Comparison of ENCODE assay signal across 1 cellular context in the genomic region with DNA sequence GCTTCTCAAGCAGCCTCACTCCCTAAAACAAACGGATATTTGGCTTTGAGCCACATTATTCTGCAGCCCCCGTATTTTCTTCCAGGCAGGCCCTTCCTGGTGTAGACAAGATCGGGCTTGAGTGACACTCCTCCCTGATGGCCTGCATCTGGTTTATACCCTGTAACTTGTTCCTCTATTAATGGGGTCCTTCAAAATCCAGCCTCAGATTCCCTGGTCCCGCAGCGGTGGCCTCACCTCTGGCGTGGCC.
TF ChIP-seq lines count a peak whose summit lies in the region.

No MANE protein-coding gene starts in this region.

TF ChIP-seq in HepG2, 621 proteins besides CTCF, POLR2A, EP300 and RAD21 (continued from another document):
- TF ChIP-seq PAX8 (CRISPR knock-in tag; IDR thresholded peaks at IDR 0.05; ENCODE audit: borderline replicate concordance), result peak; percentile 29; the same call in 1 of the 2 replicates
- no peak for TF ChIP-seq NFATC3 (CRISPR knock-in tag; IDR thresholded peaks at IDR 0.05)
- TF ChIP-seq ZKSCAN8 (CRISPR knock-in tag; IDR thresholded peaks at IDR 0.05; ENCODE audit: borderline replicate concordance), result no peak
- TF ChIP-seq, protein P1, sequence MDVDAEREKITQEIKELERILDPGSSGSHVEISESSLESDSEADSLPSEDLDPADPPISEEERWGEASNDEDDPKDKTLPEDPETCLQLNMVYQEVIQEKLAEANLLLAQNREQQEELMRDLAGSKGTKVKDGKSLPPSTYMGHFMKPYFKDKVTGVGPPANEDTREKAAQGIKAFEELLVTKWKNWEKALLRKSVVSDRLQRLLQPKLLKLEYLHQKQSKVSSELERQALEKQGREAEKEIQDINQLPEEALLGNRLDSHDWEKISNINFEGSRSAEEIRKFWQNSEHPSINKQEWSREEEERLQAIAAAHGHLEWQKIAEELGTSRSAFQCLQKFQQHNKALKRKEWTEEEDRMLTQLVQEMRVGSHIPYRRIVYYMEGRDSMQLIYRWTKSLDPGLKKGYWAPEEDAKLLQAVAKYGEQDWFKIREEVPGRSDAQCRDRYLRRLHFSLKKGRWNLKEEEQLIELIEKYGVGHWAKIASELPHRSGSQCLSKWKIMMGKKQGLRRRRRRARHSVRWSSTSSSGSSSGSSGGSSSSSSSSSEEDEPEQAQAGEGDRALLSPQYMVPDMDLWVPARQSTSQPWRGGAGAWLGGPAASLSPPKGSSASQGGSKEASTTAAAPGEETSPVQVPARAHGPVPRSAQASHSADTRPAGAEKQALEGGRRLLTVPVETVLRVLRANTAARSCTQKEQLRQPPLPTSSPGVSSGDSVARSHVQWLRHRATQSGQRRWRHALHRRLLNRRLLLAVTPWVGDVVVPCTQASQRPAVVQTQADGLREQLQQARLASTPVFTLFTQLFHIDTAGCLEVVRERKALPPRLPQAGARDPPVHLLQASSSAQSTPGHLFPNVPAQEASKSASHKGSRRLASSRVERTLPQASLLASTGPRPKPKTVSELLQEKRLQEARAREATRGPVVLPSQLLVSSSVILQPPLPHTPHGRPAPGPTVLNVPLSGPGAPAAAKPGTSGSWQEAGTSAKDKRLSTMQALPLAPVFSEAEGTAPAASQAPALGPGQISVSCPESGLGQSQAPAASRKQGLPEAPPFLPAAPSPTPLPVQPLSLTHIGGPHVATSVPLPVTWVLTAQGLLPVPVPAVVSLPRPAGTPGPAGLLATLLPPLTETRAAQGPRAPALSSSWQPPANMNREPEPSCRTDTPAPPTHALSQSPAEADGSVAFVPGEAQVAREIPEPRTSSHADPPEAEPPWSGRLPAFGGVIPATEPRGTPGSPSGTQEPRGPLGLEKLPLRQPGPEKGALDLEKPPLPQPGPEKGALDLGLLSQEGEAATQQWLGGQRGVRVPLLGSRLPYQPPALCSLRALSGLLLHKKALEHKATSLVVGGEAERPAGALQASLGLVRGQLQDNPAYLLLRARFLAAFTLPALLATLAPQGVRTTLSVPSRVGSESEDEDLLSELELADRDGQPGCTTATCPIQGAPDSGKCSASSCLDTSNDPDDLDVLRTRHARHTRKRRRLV (CRISPR knock-in tag; IDR thresholded peaks at IDR 0.05), result no peak; the same call in 1 of the 2 replicates
- peak; percentile 23; the same call in 1 of the 2 replicates for TF ChIP-seq NCOR1 (IDR thresholded peaks at IDR 0.05; ENCODE audit: borderline replicate concordance, low read length)
- peak; percentile 80; the same call in 1 of the 2 replicates for TF ChIP-seq KDM5B (CRISPR knock-in tag; IDR thresholded peaks at IDR 0.05; ENCODE audit: borderline replicate concordance)
- TF ChIP-seq SPEN (CRISPR knock-in tag; IDR thresholded peaks at IDR 0.05; ENCODE audit: low read depth), result no peak
- no peak for TF ChIP-seq FOXC1 (CRISPR knock-in tag; IDR thresholded peaks at IDR 0.05; ENCODE audit: borderline replicate concordance)
- peak; percentile 17 for TF ChIP-seq PCBP2 (optimal IDR thresholded peaks at IDR 0.05; ENCODE audit: low read depth, low read length, poor library complexity, severe bottlenecking)
- TF ChIP-seq PHF5A (CRISPR knock-in tag; IDR thresholded peaks at IDR 0.05; ENCODE audit: low read depth, unreplicated experiment), result no peak
- TF ChIP-seq RELA (CRISPR knock-in tag; IDR thresholded peaks at IDR 0.05), result no peak
- 0 out of 2 replicates have a peak, but pooled peaks have one; percentile 14 for TF ChIP-seq ZNF225 (CRISPR knock-in tag; IDR thresholded peaks at IDR 0.05)
- TF ChIP-seq ZNF788 (CRISPR knock-in tag; IDR thresholded peaks at IDR 0.05; ENCODE audit: borderline replicate concordance), result no peak
- no peak for TF ChIP-seq HNRNPUL1 (IDR thresholded peaks at IDR 0.05; ENCODE audit: low read depth, low read length)
- no peak for TF ChIP-seq ZFP37 (CRISPR knock-in tag; IDR thresholded peaks at IDR 0.05; ENCODE audit: borderline replicate concordance)
- TF ChIP-seq XRCC5 (optimal IDR thresholded peaks at IDR 0.05; ENCODE audit: low read length), result no peak
- TF ChIP-seq, protein P2, sequence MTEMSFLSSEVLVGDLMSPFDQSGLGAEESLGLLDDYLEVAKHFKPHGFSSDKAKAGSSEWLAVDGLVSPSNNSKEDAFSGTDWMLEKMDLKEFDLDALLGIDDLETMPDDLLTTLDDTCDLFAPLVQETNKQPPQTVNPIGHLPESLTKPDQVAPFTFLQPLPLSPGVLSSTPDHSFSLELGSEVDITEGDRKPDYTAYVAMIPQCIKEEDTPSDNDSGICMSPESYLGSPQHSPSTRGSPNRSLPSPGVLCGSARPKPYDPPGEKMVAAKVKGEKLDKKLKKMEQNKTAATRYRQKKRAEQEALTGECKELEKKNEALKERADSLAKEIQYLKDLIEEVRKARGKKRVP (CRISPR knock-in tag; IDR thresholded peaks at IDR 0.05), result peak in 1 of 2 experiments; percentile 6; a peak in 1 of 4 replicates
- TF ChIP-seq ZNF607 (CRISPR knock-in tag; IDR thresholded peaks at IDR 0.05; ENCODE audit: borderline replicate concordance), result no peak
- no peak for TF ChIP-seq JUNB (CRISPR knock-in tag; IDR thresholded peaks at IDR 0.05; ENCODE audit: borderline replicate concordance)
- no peak for TF ChIP-seq SIX1 (CRISPR knock-in tag; IDR thresholded peaks at IDR 0.05; ENCODE audit: borderline replicate concordance)
- TF ChIP-seq ZNF251 (CRISPR knock-in tag; IDR thresholded peaks at IDR 0.05), result 0 out of 2 replicates have a peak, but pooled peaks have one; percentile 75
- TF ChIP-seq ZNF552 (CRISPR knock-in tag; IDR thresholded peaks at IDR 0.05; ENCODE audit: borderline replicate concordance), result no peak
- no peak for TF ChIP-seq ZNF619 (CRISPR knock-in tag; IDR thresholded peaks at IDR 0.05)
- TF ChIP-seq, protein P3, sequence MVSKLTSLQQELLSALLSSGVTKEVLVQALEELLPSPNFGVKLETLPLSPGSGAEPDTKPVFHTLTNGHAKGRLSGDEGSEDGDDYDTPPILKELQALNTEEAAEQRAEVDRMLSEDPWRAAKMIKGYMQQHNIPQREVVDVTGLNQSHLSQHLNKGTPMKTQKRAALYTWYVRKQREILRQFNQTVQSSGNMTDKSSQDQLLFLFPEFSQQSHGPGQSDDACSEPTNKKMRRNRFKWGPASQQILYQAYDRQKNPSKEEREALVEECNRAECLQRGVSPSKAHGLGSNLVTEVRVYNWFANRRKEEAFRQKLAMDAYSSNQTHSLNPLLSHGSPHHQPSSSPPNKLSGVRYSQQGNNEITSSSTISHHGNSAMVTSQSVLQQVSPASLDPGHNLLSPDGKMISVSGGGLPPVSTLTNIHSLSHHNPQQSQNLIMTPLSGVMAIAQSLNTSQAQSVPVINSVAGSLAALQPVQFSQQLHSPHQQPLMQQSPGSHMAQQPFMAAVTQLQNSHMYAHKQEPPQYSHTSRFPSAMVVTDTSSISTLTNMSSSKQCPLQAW (CRISPR knock-in tag; IDR thresholded peaks at IDR 0.05), result no peak
- 0 out of 2 replicates have a peak, but pooled peaks have one; percentile 34 for TF ChIP-seq NCOA1 (CRISPR knock-in tag; IDR thresholded peaks at IDR 0.05)
- no peak for TF ChIP-seq RCOR2 (CRISPR knock-in tag; IDR thresholded peaks at IDR 0.05)
- no peak for TF ChIP-seq ZNF780A (CRISPR knock-in tag; IDR thresholded peaks at IDR 0.05)
- TF ChIP-seq ATM (IDR thresholded peaks at IDR 0.05; ENCODE audit: borderline replicate concordance), result no peak
- TF ChIP-seq IRX3 (CRISPR knock-in tag; IDR thresholded peaks at IDR 0.05; ENCODE audit: borderline replicate concordance, low read depth), result 0 out of 2 replicates have a peak, but pooled peaks have one; percentile 1
- TF ChIP-seq, protein P4, sequence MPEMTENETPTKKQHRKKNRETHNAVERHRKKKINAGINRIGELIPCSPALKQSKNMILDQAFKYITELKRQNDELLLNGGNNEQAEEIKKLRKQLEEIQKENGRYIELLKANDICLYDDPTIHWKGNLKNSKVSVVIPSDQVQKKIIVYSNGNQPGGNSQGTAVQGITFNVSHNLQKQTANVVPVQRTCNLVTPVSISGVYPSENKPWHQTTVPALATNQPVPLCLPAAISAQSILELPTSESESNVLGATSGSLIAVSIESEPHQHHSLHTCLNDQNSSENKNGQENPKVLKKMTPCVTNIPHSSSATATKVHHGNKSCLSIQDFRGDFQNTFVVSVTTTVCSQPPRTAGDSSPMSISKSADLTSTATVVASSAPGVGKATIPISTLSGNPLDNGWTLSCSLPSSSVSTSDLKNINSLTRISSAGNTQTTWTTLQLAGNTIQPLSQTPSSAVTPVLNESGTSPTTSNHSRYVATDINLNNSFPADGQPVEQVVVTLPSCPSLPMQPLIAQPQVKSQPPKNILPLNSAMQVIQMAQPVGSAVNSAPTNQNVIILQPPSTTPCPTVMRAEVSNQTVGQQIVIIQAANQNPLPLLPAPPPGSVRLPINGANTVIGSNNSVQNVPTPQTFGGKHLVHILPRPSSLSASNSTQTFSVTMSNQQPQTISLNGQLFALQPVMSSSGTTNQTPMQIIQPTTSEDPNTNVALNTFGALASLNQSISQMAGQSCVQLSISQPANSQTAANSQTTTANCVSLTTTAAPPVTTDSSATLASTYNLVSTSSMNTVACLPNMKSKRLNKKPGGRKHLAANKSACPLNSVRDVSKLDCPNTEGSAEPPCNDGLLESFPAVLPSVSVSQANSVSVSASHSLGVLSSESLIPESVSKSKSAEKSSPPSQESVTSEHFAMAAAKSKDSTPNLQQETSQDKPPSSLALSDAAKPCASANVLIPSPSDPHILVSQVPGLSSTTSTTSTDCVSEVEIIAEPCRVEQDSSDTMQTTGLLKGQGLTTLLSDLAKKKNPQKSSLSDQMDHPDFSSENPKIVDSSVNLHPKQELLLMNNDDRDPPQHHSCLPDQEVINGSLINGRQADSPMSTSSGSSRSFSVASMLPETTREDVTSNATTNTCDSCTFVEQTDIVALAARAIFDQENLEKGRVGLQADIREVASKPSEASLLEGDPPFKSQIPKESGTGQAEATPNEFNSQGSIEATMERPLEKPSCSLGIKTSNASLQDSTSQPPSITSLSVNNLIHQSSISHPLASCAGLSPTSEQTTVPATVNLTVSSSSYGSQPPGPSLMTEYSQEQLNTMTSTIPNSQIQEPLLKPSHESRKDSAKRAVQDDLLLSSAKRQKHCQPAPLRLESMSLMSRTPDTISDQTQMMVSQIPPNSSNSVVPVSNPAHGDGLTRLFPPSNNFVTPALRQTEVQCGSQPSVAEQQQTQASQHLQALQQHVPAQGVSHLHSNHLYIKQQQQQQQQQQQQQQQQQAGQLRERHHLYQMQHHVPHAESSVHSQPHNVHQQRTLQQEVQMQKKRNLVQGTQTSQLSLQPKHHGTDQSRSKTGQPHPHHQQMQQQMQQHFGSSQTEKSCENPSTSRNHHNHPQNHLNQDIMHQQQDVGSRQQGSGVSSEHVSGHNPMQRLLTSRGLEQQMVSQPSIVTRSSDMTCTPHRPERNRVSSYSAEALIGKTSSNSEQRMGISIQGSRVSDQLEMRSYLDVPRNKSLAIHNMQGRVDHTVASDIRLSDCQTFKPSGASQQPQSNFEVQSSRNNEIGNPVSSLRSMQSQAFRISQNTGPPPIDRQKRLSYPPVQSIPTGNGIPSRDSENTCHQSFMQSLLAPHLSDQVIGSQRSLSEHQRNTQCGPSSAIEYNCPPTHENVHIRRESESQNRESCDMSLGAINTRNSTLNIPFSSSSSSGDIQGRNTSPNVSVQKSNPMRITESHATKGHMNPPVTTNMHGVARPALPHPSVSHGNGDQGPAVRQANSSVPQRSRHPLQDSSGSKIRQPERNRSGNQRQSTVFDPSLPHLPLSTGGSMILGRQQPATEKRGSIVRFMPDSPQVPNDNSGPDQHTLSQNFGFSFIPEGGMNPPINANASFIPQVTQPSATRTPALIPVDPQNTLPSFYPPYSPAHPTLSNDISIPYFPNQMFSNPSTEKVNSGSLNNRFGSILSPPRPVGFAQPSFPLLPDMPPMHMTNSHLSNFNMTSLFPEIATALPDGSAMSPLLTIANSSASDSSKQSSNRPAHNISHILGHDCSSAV (CRISPR knock-in tag; IDR thresholded peaks at IDR 0.05; ENCODE audit: borderline replicate concordance), result no peak
- TF ChIP-seq NFIB (CRISPR knock-in tag; IDR thresholded peaks at IDR 0.05; ENCODE audit: borderline replicate concordance), result 0 out of 2 replicates have a peak, but pooled peaks have one; percentile 89
- TF ChIP-seq PAF1 (CRISPR knock-in tag; IDR thresholded peaks at IDR 0.05), result no peak
- TF ChIP-seq CBX1 (IDR thresholded peaks at IDR 0.05; ENCODE audit: low read depth), result no peak
- TF ChIP-seq SOX13 (IDR thresholded peaks at IDR 0.05), result no peak
- TF ChIP-seq SOX13 (CRISPR knock-in tag; conservative IDR thresholded peaks at IDR 0.05 in 1 of 2, IDR thresholded peaks at IDR 0.05 in 1 of 2), result 0 out of 4 replicates have a peak, but pooled peaks of 1 of the 2 experiments have one; percentile 11
- no peak for TF ChIP-seq HOXA5 (CRISPR knock-in tag; IDR thresholded peaks at IDR 0.05)
- no peak for TF ChIP-seq SMC3 (IDR thresholded peaks at IDR 0.05; ENCODE audit: low read length)
- TF ChIP-seq ZNF567 (CRISPR knock-in tag; IDR thresholded peaks at IDR 0.05; ENCODE audit: borderline replicate concordance), result no peak
- TF ChIP-seq ZNF33B (CRISPR knock-in tag; IDR thresholded peaks at IDR 0.05), result peak; percentile 9; the same call in 1 of the 2 replicates
